Comparison of ENCODE assay signal across 18 cellular contexts in the genomic region with DNA sequence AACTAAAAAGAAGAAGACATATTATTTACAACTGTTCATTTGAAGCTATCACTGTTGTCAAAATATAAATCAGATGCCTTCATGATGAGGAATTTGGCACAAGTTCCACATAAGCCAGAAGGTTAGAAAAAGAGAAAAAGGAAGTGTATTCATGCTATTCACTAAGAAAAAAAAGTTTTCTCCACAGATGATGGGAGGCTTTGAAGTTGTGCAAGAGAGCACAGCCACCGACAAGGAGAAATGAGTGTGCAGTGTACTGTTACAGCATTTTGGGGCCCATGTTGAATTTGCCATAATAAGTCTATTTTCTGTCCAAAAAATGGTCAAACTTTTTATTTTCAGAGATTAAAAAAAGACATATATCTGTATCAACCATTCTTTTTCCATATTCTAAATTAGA. TPM values are rescaled to one million over a fixed set of nuclear protein-coding genes. Genes with fewer than 3 reads are reported as not detected.
DNase-seq lines count a peak whose midpoint lies in the region; ATAC-seq and TF ChIP-seq lines count a peak whose summit lies in the region.
"Had no signal": no experiment of that assay in that cellular context is flagged by ENCODE, and none has a peak within 500 bp of the region (broad histone marks: within the 10 kb centered on the region; RNA-seq: fewer than 3 reads in every experiment).

No MANE protein-coding gene starts in this region.

- H3K36me3 Mint-ChIP-seq in naive B cell, result no peaks in the 10 kb centered on the region

- no peaks in the 10 kb centered on the region for H3K27me3 ChIP-seq in uterus

- no peaks in the 10 kb centered on the region for H3K27me3 Mint-ChIP-seq in naive B cell
- H3K27me3 Mint-ChIP-seq: brain, type B pancreatic cell had no signal

- intact Hi-C loops in uterus (cut with DNase I; ENCODE audit: low total_unique reads), result no loop called here

- peaks cover 47 to 66% (median 58%) of the 10 kb centered on the region in 3 donors for H3K4me1 Mint-ChIP-seq in naive B cell

- no peaks in the 10 kb centered on the region for H3K36me3 ChIP-seq in uterus

- TF ChIP-seq POLR2A in GM18505 (IDR thresholded peaks at IDR 0.05; ENCODE audit: borderline replicate concordance, extremely low read depth, insufficient read depth, insufficient read length) (no peak), uterus (IDR thresholded peaks at IDR 0.05) (no peak)

- no peak overlapping the region for H3K27ac ChIP-seq in uterus

- H3K9me3 ChIP-seq in uterus, result no peaks in the 10 kb centered on the region

- peak; percentile 34 for DNase-seq in HT1080 (ENCODE audit: low read depth)
- DNase-seq in amniotic epithelial cell (ENCODE audit: low read depth), result peak; percentile 54
- DNase-seq in naive B cell, result no peak
- DNase-seq in NCI-H345 treated with DMSO at 0.1 percent for 48 hours (lab: John Stamatoyannopoulos, UW; ENCODE audit: unreplicated experiment), result no peak
- no peak for DNase-seq in DMS 273 (lab: John Stamatoyannopoulos, UW; ENCODE audit: unreplicated experiment)
- no peak for DNase-seq in uterus
- DNase-seq: activated naive CD4-positive, alpha-beta T cell treated with anti-CD3 and anti-CD28 coated beads for 36 hours; DMS79 treated with DMSO at 0.1 percent for 48 hours; effector CD8-positive, alpha-beta T cell; NCI-H2171 treated with DMSO at 0.1 percent for 48 hours; stimulated activated CD4-positive, alpha-beta T cell treated with anti-CD3 and anti-CD28 coated beads, Interleukin-2, amount 100 ng/mL, for 24 hours; stimulated activated CD8-positive, alpha-beta memory T cell treated with anti-CD3 and anti-CD28 coated beads, Interleukin-4, amount 100 ng/mL, for 48 hours; SW 1271 had no signal

- no peak for TF ChIP-seq CTCF in uterus (IDR thresholded peaks at IDR 0.05)

- H3K4me3 Mint-ChIP-seq in naive B cell, result peak overlapping the region in 4 of 8 donors; percentile 3 to 53 (median 17)
- H3K4me3 Mint-ChIP-seq: activated naive CD4-positive, alpha-beta T cell treated with anti-CD3 and anti-CD28 coated beads for 36 hours; type B pancreatic cell had no signal

- ATAC-seq in GM18505 (IDR thresholded peaks at IDR 0.05; ENCODE audit: unreplicated experiment) (peak; percentile 63), naive B cell (ENCODE audit: low read depth in 2 of 2) (peak; percentile 59 to 75), HG02798 (IDR thresholded peaks at IDR 0.05; ENCODE audit: poor library complexity, unreplicated experiment) (no peak)

- H3K4me3 ChIP-seq in uterus, result no peak overlapping the region

- no peaks in the 10 kb centered on the region for H3K4me1 ChIP-seq in uterus

- peak overlapping the region in 4 of 6 donors; percentile 15 to 66 (median 35) for H3K27ac Mint-ChIP-seq in naive B cell
- H3K27ac Mint-ChIP-seq: activated naive CD4-positive, alpha-beta T cell treated with anti-CD3 and anti-CD28 coated beads for 36 hours; type B pancreatic cell had no signal

- H3K9me3 Mint-ChIP-seq in naive B cell, result peaks cover 0 to 11% (median 2%) of the 10 kb centered on the region in 7 donors

RNA-seq across cellular contexts. Expression of a gene that starts 32.9 kb away (rescaled TPM):
- not detected in 2 replicates for total RNA-seq in HT1080 (2014; rRNA removed; shearing (Covaris generic))
- polyA plus RNA-seq in HT1080 (2015; cell fraction: cytosol; rRNA removed), result not detected in 2 replicates
- not detected in 2 replicates for polyA plus RNA-seq in HT1080 (2015; cell fraction: nucleus; rRNA removed)
- not detected for polyA plus RNA-seq in naive B cell (ENCODE audit: low read depth in 6 of 6)
- total RNA-seq in uterus, result not detected
- total RNA-seq: kidney epithelial cell had no signal

RNA-seq across cellular contexts. Expression of a gene that starts 38.5 kb away (rescaled TPM):
- total RNA-seq in HT1080 (2014; rRNA removed; shearing (Covaris generic)), result 2.1 and 3.0 TPM in 2 replicates
- polyA plus RNA-seq in HT1080 (2015; cell fraction: cytosol; rRNA removed), result 1.7 and 2.1 TPM in 2 replicates
- 0.93 and 1.0 TPM in 2 replicates for polyA plus RNA-seq in HT1080 (2015; cell fraction: nucleus; rRNA removed)
- polyA plus RNA-seq in naive B cell (ENCODE audit: low read depth in 6 of 6), result 10 to 100 TPM in 5 of 6 donors, 1 to 10 TPM in 1; 9.5 to 19.8 (median 15.7) TPM
- 10 to 100 TPM in 2 of 4 donors, 1 to 10 TPM in 2; 2.0 to 34.4 (median 12.6) TPM for total RNA-seq in uterus

Comparison
In these comparisons a context has a peak if more than half of its experiments do, and no peak if none do; other contexts are left out.
1. DNase-seq: peak in HT1080 (single experiment) and amniotic epithelial cell (single experiment); none in naive B cell (single experiment), NCI-H345 treated with DMSO at 0.1 percent for 48 hours (single experiment), DMS 273 (single experiment) and uterus (0 of 2).